14 cellular contexts compared by ENCODE assay signal in genomic region chr15:60523056-60523455, GRCh38. TPM values are rescaled to one million over a fixed set of nuclear protein-coding genes. Genes with fewer than 3 reads are reported as not detected.
DNase-seq lines count a peak whose midpoint lies in the region; ATAC-seq and TF ChIP-seq lines count a peak whose summit lies in the region.
"Had no signal": no experiment of that assay in that cellular context is flagged by ENCODE, and none has a peak within 500 bp of the region (broad histone marks: within the 10 kb centered on the region; RNA-seq: fewer than 3 reads in every experiment).

No MANE protein-coding gene starts in this region.

- peaks cover 48% of the 10 kb centered on the region for H3K4me1 Mint-ChIP-seq in T-helper 1 cell treated with Interleukin-12 subunit alpha and Interleukin-12 subunit beta and Interleukin-4 antibody, amounts not matched to agents 30 μg/mL and 1 μg/mL, for 36 hours (ENCODE audit: low read depth)
- H3K4me1 Mint-ChIP-seq in effector memory CD8-positive, alpha-beta T cell (ENCODE audit: low read depth in 2 of 2), result peaks cover 61 to 75% of the 10 kb centered on the region in 2 donors
- peaks cover 41 to 82% (median 74%) of the 10 kb centered on the region in 4 donors for H3K4me1 Mint-ChIP-seq in naive thymus-derived CD8-positive, alpha-beta T cell

- H3K27ac ChIP-seq in gastrocnemius medialis, result no peak overlapping the region
- no peak overlapping the region for H3K27ac ChIP-seq in coronary artery
- H3K27ac ChIP-seq: 22Rv1, cardiac muscle cell had no signal

- no peaks in the 10 kb centered on the region for H3K36me3 ChIP-seq in gastrocnemius medialis
- H3K36me3 ChIP-seq: cardiac muscle cell had no signal

- intact Hi-C loops in gastrocnemius medialis (cut with DNase I; ENCODE audit: low total_unique reads), result loop anchor here (5.0 kb wide), 2 partner anchors 46 to 161 kb away; partner anchors contain the start of gene ICE2

- POLR2A ChIA-PET in naive thymus-derived CD8-positive, alpha-beta T cell (lab: Charles Lee), result interaction anchor here (1.9 kb wide), 1 partner anchor 12 kb away, joined by 5 read pairs; no protein-coding TSS in a partner anchor

- no peak overlapping the region for H3K4me3 Mint-ChIP-seq in T-helper 1 cell treated with Interleukin-12 subunit alpha and Interleukin-12 subunit beta and Interleukin-4 antibody, amounts not matched to agents 30 μg/mL and 1 μg/mL, for 36 hours
- H3K4me3 Mint-ChIP-seq in effector memory CD8-positive, alpha-beta T cell, result no peak overlapping the region
- no peak overlapping the region for H3K4me3 Mint-ChIP-seq in naive thymus-derived CD8-positive, alpha-beta T cell

- no peaks in the 10 kb centered on the region for H3K9me3 Mint-ChIP-seq in T-helper 1 cell treated with Interleukin-12 subunit alpha and Interleukin-12 subunit beta and Interleukin-4 antibody, amounts not matched to agents 30 μg/mL and 1 μg/mL, for 36 hours
- no peaks in the 10 kb centered on the region for H3K9me3 Mint-ChIP-seq in effector memory CD8-positive, alpha-beta T cell
- no peaks in the 10 kb centered on the region for H3K9me3 Mint-ChIP-seq in naive thymus-derived CD8-positive, alpha-beta T cell

- H3K27me3 ChIP-seq in gastrocnemius medialis, result no peaks in the 10 kb centered on the region
- H3K27me3 ChIP-seq: cardiac muscle cell had no signal

- H3K9me3 ChIP-seq in gastrocnemius medialis, result no peaks in the 10 kb centered on the region

- no peak overlapping the region for H3K4me3 ChIP-seq in gastrocnemius medialis
- no peak overlapping the region for H3K4me3 ChIP-seq in coronary artery
- H3K4me3 ChIP-seq: cardiac muscle cell had no signal

- ATAC-seq in effector memory CD8-positive, alpha-beta T cell (replicated peaks), result no peak
- ATAC-seq in naive thymus-derived CD8-positive, alpha-beta T cell, result no peak
- ATAC-seq in gastrocnemius medialis, result no peak

- no peak for TF ChIP-seq CTCF in gastrocnemius medialis (IDR thresholded peaks at IDR 0.05 in 4 of 5, conservative IDR thresholded peaks at IDR 0.05 in 1 of 5)
- no peak for TF ChIP-seq CTCF in coronary artery (IDR thresholded peaks at IDR 0.05)

- no peaks in the 10 kb centered on the region for H3K27me3 Mint-ChIP-seq in T-helper 1 cell treated with Interleukin-12 subunit alpha and Interleukin-12 subunit beta and Interleukin-4 antibody, amounts not matched to agents 30 μg/mL and 1 μg/mL, for 36 hours (ENCODE audit: low read depth)
- H3K27me3 Mint-ChIP-seq in effector memory CD8-positive, alpha-beta T cell, result no peaks in the 10 kb centered on the region
- H3K27me3 Mint-ChIP-seq in naive thymus-derived CD8-positive, alpha-beta T cell, result no peaks in the 10 kb centered on the region

- TF ChIP-seq POLR2A in gastrocnemius medialis (IDR thresholded peaks at IDR 0.05), result no peak

- DNase-seq in T-helper 1 cell (no peak), M059J (ENCODE audit: low read depth) (peak; percentile 46), gastrocnemius medialis (no peak), coronary artery (ENCODE audit: low spot score) (no peak), DMS 273 (lab: John Stamatoyannopoulos, UW; ENCODE audit: unreplicated experiment) (no peak)
- DNase-seq in effector memory CD8-positive, alpha-beta T cell, result no peak
- no peak for DNase-seq in naive thymus-derived CD8-positive, alpha-beta T cell
- DNase-seq: activated CD4-positive, alpha-beta T cell treated with anti-CD3 and anti-CD28 coated beads for 4 hours; NCI-H187; NCI-H526; occipital lobe had no signal

- H3K27ac Mint-ChIP-seq in T-helper 1 cell treated with Interleukin-12 subunit alpha and Interleukin-12 subunit beta and Interleukin-4 antibody, amounts not matched to agents 30 μg/mL and 1 μg/mL, for 36 hours, result peak overlapping the region; percentile 60
- H3K27ac Mint-ChIP-seq in effector memory CD8-positive, alpha-beta T cell, result peak overlapping the region; percentile 36 to 72
- H3K27ac Mint-ChIP-seq in naive thymus-derived CD8-positive, alpha-beta T cell, result peak overlapping the region in 6 of 10 donors; percentile 8 to 90 (median 60)

- H3K4me1 ChIP-seq in gastrocnemius medialis, result peaks cover 45 to 48% of the 10 kb centered on the region in 2 donors

- peaks cover 51% of the 10 kb centered on the region for H3K36me3 Mint-ChIP-seq in T-helper 1 cell treated with Interleukin-12 subunit alpha and Interleukin-12 subunit beta and Interleukin-4 antibody, amounts not matched to agents 30 μg/mL and 1 μg/mL, for 36 hours (ENCODE audit: low read depth)
- peaks cover 69% of the 10 kb centered on the region for H3K36me3 Mint-ChIP-seq in effector memory CD8-positive, alpha-beta T cell (ENCODE audit: insufficient read depth)
- peaks cover 0 to 65% (median 5%) of the 10 kb centered on the region in 3 donors for H3K36me3 Mint-ChIP-seq in naive thymus-derived CD8-positive, alpha-beta T cell

- in situ Hi-C loops in gastrocnemius medialis (cut with MboI; ENCODE audit: low sequenced_read_pairs in 4 of 4), result loop anchor here in 1 of 4 donors (25.0 kb wide), 1 partner anchor 1314 kb away; no protein-coding TSS in a partner anchor

RNA-seq across cellular contexts. Expression of gene ICE2, which starts 44.1 kb away (rescaled TPM):
- total RNA-seq in M059J (2014; rRNA removed; shearing (Covaris generic)), result 17.0 and 27.3 TPM in 2 replicates
- 10 to 100 TPM; 64.2 to 70.4 TPM for total RNA-seq in naive thymus-derived CD8-positive, alpha-beta T cell
- polyA plus RNA-seq in naive thymus-derived CD8-positive, alpha-beta T cell, result 10 to 100 TPM; 68.6 to 71.4 (median 69.2) TPM
- total RNA-seq in gastrocnemius medialis, result 10 to 100 TPM in 3 of 4 donors, 1 to 10 TPM in 1; 5.8 to 19.0 (median 14.3) TPM
